8 cellular contexts compared by ENCODE assay signal in genomic region chr17:21252875-21253645, GRCh38. TPM values are rescaled to one million over a fixed set of nuclear protein-coding genes. Genes with fewer than 3 reads are reported as not detected.
DNase-seq lines count a peak whose midpoint lies in the region; ATAC-seq and TF ChIP-seq lines count a peak whose summit lies in the region.

Gene NATD1, minus strand, starts transcription at chr17:21253410. Its CDS starts 146 bp downstream, at chr17:21253264.

- H3K27ac ChIP-seq in right lobe of liver = peak within 1 kb of the TSS in 2 of 3 donors; percentile 30 to 54

- TF ChIP-seq POLR2A in right lobe of liver (IDR thresholded peaks at IDR 0.05) = peak; percentile 70

- H3K9me3 ChIP-seq in right lobe of liver = no peaks in the 10 kb centered on the region

- no peaks in the 10 kb centered on the region for H3K27me3 ChIP-seq in right lobe of liver

- no peaks in the 10 kb centered on the region for H3K36me3 ChIP-seq in right lobe of liver

- intact Hi-C loops in right lobe of liver (cut with DNase I) = loop anchor here in 1 of 2 donors (10.0 kb wide), 1 partner anchor 128 kb away; the partner anchor contains the start of gene DHRS7B

- ATAC-seq in HG03045 (IDR thresholded peaks at IDR 0.05; ENCODE audit: unreplicated experiment) (peak; percentile 80), right lobe of liver (peak; percentile 81 to 91 (median 90))

- no peak for TF ChIP-seq CTCF in right lobe of liver (IDR thresholded peaks at IDR 0.05)

- DNase-seq in NCI-H2081 (lab: John Stamatoyannopoulos, UW) (peak; percentile 67 to 72), NCI-H2081 treated with DMSO at 0.1 percent for 48 hours (lab: John Stamatoyannopoulos, UW) (no peak), NCI-H510A treated with DMSO at 0.1 percent for 48 hours (lab: John Stamatoyannopoulos, UW) (peak; percentile 85), dermis microvascular lymphatic vessel endothelial cell (ENCODE audit: low read depth in 2 of 2) (peak; percentile 61 to 91), right lobe of liver (peak; percentile 89 to 92 (median 89))
- peak; percentile 47 to 67 for DNase-seq in activated CD4-positive, alpha-beta T cell treated with anti-CD3 and anti-CD28 coated beads, Interleukin-2, amount 50 U/mL, for 24 hours (ENCODE audit: low read depth in 1 of 2, low spot score in 1 of 2)
- peak; percentile 74 for DNase-seq in stimulated activated CD4-positive, alpha-beta T cell treated with anti-CD3 and anti-CD28 coated beads, Interleukin-4, amount 100 ng/mL, for 1 hour

- peaks cover 0 to 2% (median 0%) of the 10 kb centered on the region in 4 donors for H3K4me1 ChIP-seq in right lobe of liver

- 0% methylated on average over 14 of the region's 113 CpGs for WGBS in right lobe of liver (ENCODE audit: insufficient coverage, low coverage, low lambda C conversion rate, missing lambda C conversion rate)

- H3K4me3 ChIP-seq in right lobe of liver = peak within 1 kb of the TSS; percentile 48 to 64 (median 58)

RNA-seq across cellular contexts. Expression of gene NATD1, which starts in this region (rescaled TPM):
- total RNA-seq in dermis microvascular lymphatic vessel endothelial cell = 1.9 and 5.3 TPM in 2 replicates
- 1 to 10 TPM; 3.3 to 5.5 (median 4.7) TPM for total RNA-seq in right lobe of liver
